In the genomic region with DNA sequence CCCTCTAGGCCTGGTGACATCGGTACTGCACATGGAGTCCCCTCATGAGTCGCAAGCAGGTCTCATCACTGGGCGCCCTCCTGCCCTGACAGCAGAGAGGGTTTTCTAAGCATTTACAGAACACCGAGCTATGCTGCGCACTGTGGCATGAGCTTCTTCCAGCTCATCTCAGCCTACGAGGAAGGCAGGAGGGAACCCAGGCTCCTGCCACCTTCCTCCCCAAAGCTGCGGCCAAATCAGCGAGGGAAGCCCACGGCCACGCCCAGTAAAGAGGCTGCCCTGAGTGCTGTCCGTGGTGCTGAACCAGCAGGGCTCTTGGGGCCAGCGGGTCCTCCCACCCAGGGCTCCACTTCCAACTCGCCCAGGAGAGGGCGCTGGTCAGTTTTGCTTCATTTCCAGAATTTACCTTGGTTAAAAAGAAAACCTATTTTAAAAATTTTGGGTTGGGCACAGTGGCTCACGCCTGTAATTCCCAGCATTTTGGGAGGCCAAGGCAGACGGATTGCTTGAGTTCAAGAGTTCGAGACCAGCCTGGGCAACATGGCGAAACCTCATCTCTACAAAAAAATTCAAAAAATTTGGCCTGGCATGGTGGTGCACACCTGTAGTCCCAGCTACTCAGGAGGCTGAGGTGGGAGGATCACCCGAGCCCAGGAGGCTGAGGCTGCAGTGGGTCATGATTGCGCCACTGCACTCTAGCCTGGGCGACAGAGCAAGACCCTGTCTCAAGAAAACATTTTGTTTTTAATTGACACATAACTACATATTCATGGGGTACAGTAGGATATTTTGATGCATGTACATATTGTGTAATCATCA, we compare ENCODE assay signal across 1 cellular context.
TF ChIP-seq lines count a peak whose summit lies in the region.

No MANE protein-coding gene starts in this region.

TF ChIP-seq in GM12878, 131 proteins besides CTCF, POLR2A, EP300 and RAD21 (continued from another document):
- TF ChIP-seq REST (IDR thresholded peaks at IDR 0.05; ENCODE audit: low read depth, low read length) (peak; percentile 100), SMAD5 (IDR thresholded peaks at IDR 0.05; ENCODE audit: low read depth) (no peak), PAX5 (IDR thresholded peaks at IDR 0.05; ENCODE audit: borderline replicate concordance, low read depth, low read length) (no peak), SREBF2 (IDR thresholded peaks at IDR 0.05; ENCODE audit: low read length) (no peak), SIN3A (IDR thresholded peaks at IDR 0.05; ENCODE audit: low read depth, low read length) (0 out of 2 replicates have a peak, but pooled peaks have one; percentile 53), SRF (IDR thresholded peaks at IDR 0.05; ENCODE audit: low read depth in 2 of 2, low read length in 2 of 2) (no peak), ZBED1 (IDR thresholded peaks at IDR 0.05; ENCODE audit: borderline replicate concordance) (no peak), RFX5 (IDR thresholded peaks at IDR 0.05; ENCODE audit: low read depth, low read length) (no peak), FOXM1 (IDR thresholded peaks at IDR 0.05; ENCODE audit: low read depth, low read length) (no peak), WRNIP1 (IDR thresholded peaks at IDR 0.05; ENCODE audit: borderline replicate concordance, low read depth, low read length) (no peak), ZNF384 (IDR thresholded peaks at IDR 0.05; ENCODE audit: borderline replicate concordance, low read depth, low read length) (no peak), RBBP5 (conservative IDR thresholded peaks at IDR 0.05) (no peak), MEF2B (IDR thresholded peaks at IDR 0.05; ENCODE audit: partially characterized antibody, poor library complexity, severe bottlenecking) (no peak), MTA3 (IDR thresholded peaks at IDR 0.05; ENCODE audit: borderline replicate concordance, low read length) (no peak), CREB1 (IDR thresholded peaks at IDR 0.05; ENCODE audit: low read depth) (0 out of 2 replicates have a peak, but pooled peaks have one; percentile 24), CREM (IDR thresholded peaks at IDR 0.05; ENCODE audit: low read depth) (no peak), MYB (IDR thresholded peaks at IDR 0.05; ENCODE audit: borderline replicate concordance, low read depth, low read length) (no peak), CHD1 (IDR thresholded peaks at IDR 0.05; ENCODE audit: low read depth, low read length) (no peak), CUX1 (IDR thresholded peaks at IDR 0.05; ENCODE audit: insufficient replicate concordance, low read depth, low read length) (no peak), RELA (IDR thresholded peaks at IDR 0.05; ENCODE audit: borderline replicate concordance, partially characterized antibody) (peak; percentile 21), RCOR1 (conservative IDR thresholded peaks at IDR 0.05; ENCODE audit: low read depth, low read length) (peak; percentile 91; the same call in 1 of the 2 replicates), NBN (IDR thresholded peaks at IDR 0.05) (no peak), SP1 (IDR thresholded peaks at IDR 0.05; ENCODE audit: low read depth, low read length) (peak; percentile 45), SMC3 (IDR thresholded peaks at IDR 0.05; ENCODE audit: borderline replicate concordance, low read length) (peak; percentile 75; the same call in 1 of the 2 replicates)
- TF ChIP-seq, protein P1, sequence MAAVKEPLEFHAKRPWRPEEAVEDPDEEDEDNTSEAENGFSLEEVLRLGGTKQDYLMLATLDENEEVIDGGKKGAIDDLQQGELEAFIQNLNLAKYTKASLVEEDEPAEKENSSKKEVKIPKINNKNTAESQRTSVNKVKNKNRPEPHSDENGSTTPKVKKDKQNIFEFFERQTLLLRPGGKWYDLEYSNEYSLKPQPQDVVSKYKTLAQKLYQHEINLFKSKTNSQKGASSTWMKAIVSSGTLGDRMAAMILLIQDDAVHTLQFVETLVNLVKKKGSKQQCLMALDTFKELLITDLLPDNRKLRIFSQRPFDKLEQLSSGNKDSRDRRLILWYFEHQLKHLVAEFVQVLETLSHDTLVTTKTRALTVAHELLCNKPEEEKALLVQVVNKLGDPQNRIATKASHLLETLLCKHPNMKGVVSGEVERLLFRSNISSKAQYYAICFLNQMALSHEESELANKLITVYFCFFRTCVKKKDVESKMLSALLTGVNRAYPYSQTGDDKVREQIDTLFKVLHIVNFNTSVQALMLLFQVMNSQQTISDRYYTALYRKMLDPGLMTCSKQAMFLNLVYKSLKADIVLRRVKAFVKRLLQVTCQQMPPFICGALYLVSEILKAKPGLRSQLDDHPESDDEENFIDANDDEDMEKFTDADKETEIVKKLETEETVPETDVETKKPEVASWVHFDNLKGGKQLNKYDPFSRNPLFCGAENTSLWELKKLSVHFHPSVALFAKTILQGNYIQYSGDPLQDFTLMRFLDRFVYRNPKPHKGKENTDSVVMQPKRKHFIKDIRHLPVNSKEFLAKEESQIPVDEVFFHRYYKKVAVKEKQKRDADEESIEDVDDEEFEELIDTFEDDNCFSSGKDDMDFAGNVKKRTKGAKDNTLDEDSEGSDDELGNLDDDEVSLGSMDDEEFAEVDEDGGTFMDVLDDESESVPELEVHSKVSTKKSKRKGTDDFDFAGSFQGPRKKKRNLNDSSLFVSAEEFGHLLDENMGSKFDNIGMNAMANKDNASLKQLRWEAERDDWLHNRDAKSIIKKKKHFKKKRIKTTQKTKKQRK (IDR thresholded peaks at IDR 0.05; ENCODE audit: low read depth, low read length) = no peak
- TF ChIP-seq, protein P2, sequence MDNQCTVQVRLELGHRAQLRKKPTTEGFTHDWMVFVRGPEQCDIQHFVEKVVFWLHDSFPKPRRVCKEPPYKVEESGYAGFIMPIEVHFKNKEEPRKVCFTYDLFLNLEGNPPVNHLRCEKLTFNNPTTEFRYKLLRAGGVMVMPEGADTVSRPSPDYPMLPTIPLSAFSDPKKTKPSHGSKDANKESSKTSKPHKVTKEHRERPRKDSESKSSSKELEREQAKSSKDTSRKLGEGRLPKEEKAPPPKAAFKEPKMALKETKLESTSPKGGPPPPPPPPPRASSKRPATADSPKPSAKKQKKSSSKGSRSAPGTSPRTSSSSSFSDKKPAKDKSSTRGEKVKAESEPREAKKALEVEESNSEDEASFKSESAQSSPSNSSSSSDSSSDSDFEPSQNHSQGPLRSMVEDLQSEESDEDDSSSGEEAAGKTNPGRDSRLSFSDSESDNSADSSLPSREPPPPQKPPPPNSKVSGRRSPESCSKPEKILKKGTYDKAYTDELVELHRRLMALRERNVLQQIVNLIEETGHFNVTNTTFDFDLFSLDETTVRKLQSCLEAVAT (IDR thresholded peaks at IDR 0.05) = no peak
- TF ChIP-seq, protein P3, sequence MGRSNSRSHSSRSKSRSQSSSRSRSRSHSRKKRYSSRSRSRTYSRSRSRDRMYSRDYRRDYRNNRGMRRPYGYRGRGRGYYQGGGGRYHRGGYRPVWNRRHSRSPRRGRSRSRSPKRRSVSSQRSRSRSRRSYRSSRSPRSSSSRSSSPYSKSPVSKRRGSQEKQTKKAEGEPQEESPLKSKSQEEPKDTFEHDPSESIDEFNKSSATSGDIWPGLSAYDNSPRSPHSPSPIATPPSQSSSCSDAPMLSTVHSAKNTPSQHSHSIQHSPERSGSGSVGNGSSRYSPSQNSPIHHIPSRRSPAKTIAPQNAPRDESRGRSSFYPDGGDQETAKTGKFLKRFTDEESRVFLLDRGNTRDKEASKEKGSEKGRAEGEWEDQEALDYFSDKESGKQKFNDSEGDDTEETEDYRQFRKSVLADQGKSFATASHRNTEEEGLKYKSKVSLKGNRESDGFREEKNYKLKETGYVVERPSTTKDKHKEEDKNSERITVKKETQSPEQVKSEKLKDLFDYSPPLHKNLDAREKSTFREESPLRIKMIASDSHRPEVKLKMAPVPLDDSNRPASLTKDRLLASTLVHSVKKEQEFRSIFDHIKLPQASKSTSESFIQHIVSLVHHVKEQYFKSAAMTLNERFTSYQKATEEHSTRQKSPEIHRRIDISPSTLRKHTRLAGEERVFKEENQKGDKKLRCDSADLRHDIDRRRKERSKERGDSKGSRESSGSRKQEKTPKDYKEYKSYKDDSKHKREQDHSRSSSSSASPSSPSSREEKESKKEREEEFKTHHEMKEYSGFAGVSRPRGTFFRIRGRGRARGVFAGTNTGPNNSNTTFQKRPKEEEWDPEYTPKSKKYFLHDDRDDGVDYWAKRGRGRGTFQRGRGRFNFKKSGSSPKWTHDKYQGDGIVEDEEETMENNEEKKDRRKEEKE (IDR thresholded peaks at IDR 0.05) = no peak
- TF ChIP-seq, protein P4, sequence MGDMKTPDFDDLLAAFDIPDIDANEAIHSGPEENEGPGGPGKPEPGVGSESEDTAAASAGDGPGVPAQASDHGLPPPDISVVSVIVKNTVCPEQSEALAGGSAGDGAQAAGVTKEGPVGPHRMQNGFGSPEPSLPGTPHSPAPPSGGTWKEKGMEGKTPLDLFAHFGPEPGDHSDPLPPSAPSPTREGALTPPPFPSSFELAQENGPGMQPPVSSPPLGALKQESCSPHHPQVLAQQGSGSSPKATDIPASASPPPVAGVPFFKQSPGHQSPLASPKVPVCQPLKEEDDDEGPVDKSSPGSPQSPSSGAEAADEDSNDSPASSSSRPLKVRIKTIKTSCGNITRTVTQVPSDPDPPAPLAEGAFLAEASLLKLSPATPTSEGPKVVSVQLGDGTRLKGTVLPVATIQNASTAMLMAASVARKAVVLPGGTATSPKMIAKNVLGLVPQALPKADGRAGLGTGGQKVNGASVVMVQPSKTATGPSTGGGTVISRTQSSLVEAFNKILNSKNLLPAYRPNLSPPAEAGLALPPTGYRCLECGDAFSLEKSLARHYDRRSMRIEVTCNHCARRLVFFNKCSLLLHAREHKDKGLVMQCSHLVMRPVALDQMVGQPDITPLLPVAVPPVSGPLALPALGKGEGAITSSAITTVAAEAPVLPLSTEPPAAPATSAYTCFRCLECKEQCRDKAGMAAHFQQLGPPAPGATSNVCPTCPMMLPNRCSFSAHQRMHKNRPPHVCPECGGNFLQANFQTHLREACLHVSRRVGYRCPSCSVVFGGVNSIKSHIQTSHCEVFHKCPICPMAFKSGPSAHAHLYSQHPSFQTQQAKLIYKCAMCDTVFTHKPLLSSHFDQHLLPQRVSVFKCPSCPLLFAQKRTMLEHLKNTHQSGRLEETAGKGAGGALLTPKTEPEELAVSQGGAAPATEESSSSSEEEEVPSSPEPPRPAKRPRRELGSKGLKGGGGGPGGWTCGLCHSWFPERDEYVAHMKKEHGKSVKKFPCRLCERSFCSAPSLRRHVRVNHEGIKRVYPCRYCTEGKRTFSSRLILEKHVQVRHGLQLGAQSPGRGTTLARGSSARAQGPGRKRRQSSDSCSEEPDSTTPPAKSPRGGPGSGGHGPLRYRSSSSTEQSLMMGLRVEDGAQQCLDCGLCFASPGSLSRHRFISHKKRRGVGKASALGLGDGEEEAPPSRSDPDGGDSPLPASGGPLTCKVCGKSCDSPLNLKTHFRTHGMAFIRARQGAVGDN (IDR thresholded peaks at IDR 0.05) = no peak
